Comparison of ENCODE assay signal across 23 cellular contexts in the genomic region with DNA sequence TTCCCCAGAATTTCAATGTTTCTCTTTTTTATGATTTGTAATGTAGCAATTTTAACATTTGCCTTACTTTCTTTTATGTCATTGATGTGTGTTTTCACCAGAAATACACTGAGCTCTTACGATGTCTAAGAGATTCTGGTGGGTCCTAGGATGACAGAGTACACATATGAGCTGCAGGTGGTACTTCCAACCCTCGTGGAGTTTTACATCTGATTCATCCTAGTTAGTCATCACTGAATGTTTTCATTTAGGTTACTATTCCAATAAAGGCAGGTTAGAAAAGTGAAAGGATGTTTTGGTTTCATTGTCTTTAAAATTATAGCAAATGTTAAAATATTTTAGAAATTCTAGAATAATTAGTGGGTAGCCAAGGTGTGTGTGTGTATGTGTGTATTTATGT.
"Had no signal": no experiment of that assay in that cellular context is flagged by ENCODE, and none has a peak within 500 bp of the region (broad histone marks: within the 10 kb centered on the region; RNA-seq: fewer than 3 reads in every experiment).

No MANE protein-coding gene starts in this region.

- H3K9ac ChIP-seq: neural progenitor cell had no signal

- H3K27ac ChIP-seq: cardiac muscle cell, left ventricle myocardium inferior, neural progenitor cell, spleen, thoracic aorta, vagina had no signal

- H3K4me1 Mint-ChIP-seq: activated CD8-positive, alpha-beta memory T cell treated with anti-CD3 and anti-CD28 coated beads, Interleukin-2, amount 10 ng/mL, durations not matched to agents 7 days and 5 days; activated naive CD4-positive, alpha-beta T cell treated with anti-CD3 and anti-CD28 coated beads, Interleukin-2, amount 10 ng/mL, durations not matched to agents 7 days and 5 days; naive thymus-derived CD8-positive, alpha-beta T cell; T-helper 17 cell had no signal

- H3K27ac Mint-ChIP-seq: activated CD8-positive, alpha-beta memory T cell treated with anti-CD3 and anti-CD28 coated beads, Interleukin-2, amount 10 ng/mL, durations not matched to agents 7 days and 5 days; activated CD8-positive, alpha-beta T cell treated with anti-CD3 and anti-CD28 coated beads for 36 hours; activated naive CD4-positive, alpha-beta T cell treated with anti-CD3 and anti-CD28 coated beads, Interleukin-2, amount 10 ng/mL, durations not matched to agents 7 days and 5 days; mesothelial cell of epicardium; naive thymus-derived CD8-positive, alpha-beta T cell; neural progenitor cell; progenitor cell of endocrine pancreas; T-helper 17 cell; type B pancreatic cell had no signal

- H3K9me3 ChIP-seq: left ventricle myocardium inferior, spleen, thoracic aorta, vagina had no signal

- H3K9me3 Mint-ChIP-seq: mesothelial cell of epicardium, neural progenitor cell, type B pancreatic cell had no signal

- H3K36me3 ChIP-seq: cardiac muscle cell, left ventricle myocardium inferior, neural progenitor cell, spleen, thoracic aorta, vagina had no signal

- H3K4me3 ChIP-seq: cardiac muscle cell, left ventricle myocardium inferior, neural progenitor cell, spleen, thoracic aorta, vagina had no signal

- H3K27me3 Mint-ChIP-seq: activated CD8-positive, alpha-beta memory T cell treated with anti-CD3 and anti-CD28 coated beads, Interleukin-2, amount 10 ng/mL, durations not matched to agents 7 days and 5 days; activated CD8-positive, alpha-beta T cell treated with anti-CD3 and anti-CD28 coated beads for 36 hours; activated naive CD4-positive, alpha-beta T cell treated with anti-CD3 and anti-CD28 coated beads, Interleukin-2, amount 10 ng/mL, durations not matched to agents 7 days and 5 days; naive thymus-derived CD8-positive, alpha-beta T cell; progenitor cell of endocrine pancreas; T-helper 17 cell; type B pancreatic cell had no signal

- H3K4me2 ChIP-seq: neural progenitor cell had no signal

- H3K4me3 Mint-ChIP-seq: activated CD8-positive, alpha-beta memory T cell treated with anti-CD3 and anti-CD28 coated beads, Interleukin-2, amount 10 ng/mL, durations not matched to agents 7 days and 5 days; activated CD8-positive, alpha-beta T cell treated with anti-CD3 and anti-CD28 coated beads for 36 hours; activated naive CD4-positive, alpha-beta T cell treated with anti-CD3 and anti-CD28 coated beads, Interleukin-2, amount 10 ng/mL, durations not matched to agents 7 days and 5 days; mesothelial cell of epicardium; naive thymus-derived CD8-positive, alpha-beta T cell; neural progenitor cell; T-helper 17 cell; type B pancreatic cell had no signal

- H3K4me1 ChIP-seq: left ventricle myocardium inferior, neural progenitor cell, spleen, vagina had no signal

- ATAC-seq: activated CD8-positive, alpha-beta memory T cell treated with anti-CD3 and anti-CD28 coated beads, Interleukin-2, amount 10 ng/mL, durations not matched to agents 7 days and 5 days; activated CD8-positive, alpha-beta T cell treated with anti-CD3 and anti-CD28 coated beads for 36 hours; naive thymus-derived CD8-positive, alpha-beta T cell; T-helper 17 cell had no signal

- H3K27me3 ChIP-seq: cardiac muscle cell, neural progenitor cell, spleen, vagina had no signal

- H3K36me3 Mint-ChIP-seq: activated CD8-positive, alpha-beta memory T cell treated with anti-CD3 and anti-CD28 coated beads, Interleukin-2, amount 10 ng/mL, durations not matched to agents 7 days and 5 days; activated naive CD4-positive, alpha-beta T cell treated with anti-CD3 and anti-CD28 coated beads, Interleukin-2, amount 10 ng/mL, durations not matched to agents 7 days and 5 days; mesothelial cell of epicardium; naive thymus-derived CD8-positive, alpha-beta T cell; type B pancreatic cell had no signal

- DNase-seq: activated CD4-positive, alpha-beta T cell treated with anti-CD3 and anti-CD28 coated beads for 48 hours; activated CD8-positive, alpha-beta memory T cell treated with anti-CD3 and anti-CD28 coated beads, Interleukin-2, amount 10 ng/mL, durations not matched to agents 7 days and 5 days; activated CD8-positive, alpha-beta T cell treated with anti-CD3 and anti-CD28 coated beads for 36 hours; activated effector memory CD4-positive, alpha-beta T cell treated with anti-CD3 and anti-CD28 coated beads, Interleukin-2, amount 50 U/mL, for 16 hours; activated naive CD4-positive, alpha-beta T cell treated with anti-CD3 and anti-CD28 coated beads, Interleukin-2, amount 10 ng/mL, durations not matched to agents 7 days and 5 days; activated T-cell treated with anti-CD3 and anti-CD28 coated beads for 4 hours; anterior cingulate cortex; erythroblast; foreskin fibroblast; kidney; left ventricle myocardium inferior; naive thymus-derived CD8-positive, alpha-beta T cell; spleen; stimulated activated CD4-positive, alpha-beta T cell treated with anti-CD3 and anti-CD28 coated beads, Interleukin-4, amount 100 ng/mL, for 24 hours; stimulated activated naive CD4-positive, alpha-beta T cell treated with Interleukin-2 at 50 U/mL for 16 hours; T-helper 17 cell had no signal

- H2AFZ ChIP-seq: neural progenitor cell had no signal
